ENCODE assay signal across 21 cellular contexts in the genomic region with DNA sequence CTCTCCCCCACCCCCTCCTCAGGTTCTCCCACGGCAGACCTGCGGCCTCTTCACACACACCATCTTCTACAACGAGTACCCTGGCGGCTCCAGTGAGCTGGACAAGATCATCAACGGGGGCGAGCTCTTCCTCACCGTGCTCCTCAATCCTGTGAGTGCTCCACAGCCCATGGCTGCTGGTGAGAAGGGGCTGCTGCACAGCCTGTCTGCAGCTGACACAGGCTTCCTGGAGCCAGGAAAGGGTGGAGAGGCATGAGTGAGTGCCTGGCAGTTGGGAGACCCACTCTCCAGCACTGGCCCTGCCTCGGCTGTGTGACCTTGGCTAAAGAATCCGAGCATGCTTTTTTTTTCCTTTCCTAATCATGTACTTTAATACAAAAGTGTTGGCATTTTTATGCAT. TPM values are rescaled to one million over a fixed set of nuclear protein-coding genes. Genes with fewer than 3 reads are reported as not detected.
DNase-seq lines count a peak whose midpoint lies in the region; ATAC-seq, FAIRE-seq and TF ChIP-seq lines count a peak whose summit lies in the region.
"Had no signal": no experiment of that assay in that cellular context is flagged by ENCODE, and none has a peak within 500 bp of the region (broad histone marks: within the 10 kb centered on the region; RNA-seq: fewer than 3 reads in every experiment).

No MANE protein-coding gene starts in this region.

- TF ChIP-seq POLR2A in IMR-90 (IDR thresholded peaks at IDR 0.05; ENCODE audit: low read depth, low read length): no peak
- TF ChIP-seq POLR2A in HepG2 (IDR thresholded peaks at IDR 0.05; ENCODE audit: insufficient read depth in 1 of 2, low read depth in 2 of 2, low read length in 2 of 2): no peak

- TF ChIP-seq EP300 in HepG2 (IDR thresholded peaks at IDR 0.05; ENCODE audit: low read depth in 2 of 2, low read length in 2 of 2) (no peak), HepG2 (CRISPR knock-in tag; IDR thresholded peaks at IDR 0.05; ENCODE audit: borderline replicate concordance) (no peak)

- no peak overlapping the region for H3K27ac Mint-ChIP-seq in osteocyte (ENCODE audit: unreplicated experiment)
- H3K27ac Mint-ChIP-seq: CD4-positive, CD25-positive, alpha-beta regulatory T cell had no signal

- H3K9me1 ChIP-seq in IMR-90 (ENCODE audit: insufficient read depth, low read length): peaks cover 37% of the 10 kb centered on the region

- TF ChIP-seq RAD21 in IMR-90 (IDR thresholded peaks at IDR 0.05; ENCODE audit: low read length) (no peak), HepG2 (CRISPR knock-in tag; IDR thresholded peaks at IDR 0.05) (no peak)

- H3K56ac ChIP-seq in IMR-90 (ENCODE audit: extremely low read depth, insufficient read depth, low read length): no peak overlapping the region

- H3K4ac ChIP-seq in IMR-90 (ENCODE audit: low read depth, low read length): no peak overlapping the region

- no peak overlapping the region for H3K18ac ChIP-seq in IMR-90 (ENCODE audit: low read depth, low read length)

- H4K5ac ChIP-seq in IMR-90 (ENCODE audit: low read depth, low read length): no peak overlapping the region

- dilution Hi-C loops in IMR-90 (cut with HindIII; ENCODE audit: low sequenced_read_pairs, unreplicated experiment): no loop called here

- no peak overlapping the region for H3K4me3 Mint-ChIP-seq in osteocyte (ENCODE audit: unreplicated experiment)
- H3K4me3 Mint-ChIP-seq: CD4-positive, CD25-positive, alpha-beta regulatory T cell had no signal

- H3K14ac ChIP-seq in IMR-90 (replicated peaks; ENCODE audit: low read depth, low read length): no peak overlapping the region

- H3K4me1 Mint-ChIP-seq in osteocyte (ENCODE audit: unreplicated experiment): peaks cover 21% of the 10 kb centered on the region
- H3K4me1 Mint-ChIP-seq: CD4-positive, CD25-positive, alpha-beta regulatory T cell had no signal

- H3K36me3 ChIP-seq in IMR-90 (ENCODE audit: control insufficient read depth, insufficient read depth, low read length) (peaks cover 69% of the 10 kb centered on the region), ascending aorta (peaks cover 69 to 82% of the 10 kb centered on the region in 2 donors), HepG2 (replicated peaks in 1 of 2; ENCODE audit: control insufficient read depth in 1 of 2, insufficient read depth in 2 of 2, low read length in 2 of 2) (peaks cover 28 to 67% of the 10 kb centered on the region in 2 experiments), thoracic aorta (peaks cover 51% of the 10 kb centered on the region)

- no peak overlapping the region for H2AFZ ChIP-seq in IMR-90 (replicated peaks; ENCODE audit: low read length, poor library complexity)
- no peak overlapping the region for H2AFZ ChIP-seq in HepG2 (ENCODE audit: low read length)

- H3K23ac ChIP-seq in IMR-90 (ENCODE audit: low read depth, low read length): no peak overlapping the region

- H3K27ac ChIP-seq in IMR-90 (ENCODE audit: insufficient read depth, low read length) (no peak overlapping the region), ascending aorta (peak overlapping the region; percentile 47 to 87), HepG2 (ENCODE audit: extremely low read length, insufficient read depth, low read length) (no peak overlapping the region), thoracic aorta (peak overlapping the region; percentile 4 to 53)
- H3K27ac ChIP-seq: HL-60, KMS-11, SJCRH30 had no signal

- no peaks in the 10 kb centered on the region for H3K27me3 Mint-ChIP-seq in osteocyte (ENCODE audit: unreplicated experiment)

- H3K4me3 ChIP-seq in IMR-90 (ENCODE audit: insufficient read depth, low read depth, low read length): no peak overlapping the region
- H3K4me3 ChIP-seq in ascending aorta: no peak overlapping the region
- no peak overlapping the region for H3K4me3 ChIP-seq in HepG2 (replicated peaks in 1 of 3; ENCODE audit: insufficient read depth in 1 of 3, low read depth in 2 of 3, low read length in 3 of 3)
- H3K4me3 ChIP-seq in thoracic aorta: no peak overlapping the region
- H3K4me3 ChIP-seq: SJCRH30 had no signal

- H3K4me1 ChIP-seq in IMR-90 (ENCODE audit: control insufficient read depth, insufficient read depth, low read length): peaks cover 30% of the 10 kb centered on the region
- H3K4me1 ChIP-seq in ascending aorta: peaks cover 6 to 18% of the 10 kb centered on the region in 2 donors
- peaks cover 46% of the 10 kb centered on the region for H3K4me1 ChIP-seq in HepG2 (ENCODE audit: insufficient read depth, low read length)
- H3K4me1 ChIP-seq in thoracic aorta (ENCODE audit: control insufficient read depth in 1 of 2, low read depth in 2 of 2): peaks cover 13 to 21% of the 10 kb centered on the region in 2 donors
- H3K4me1 ChIP-seq: SJCRH30 had no signal

- peaks cover 47 to 81% of the 10 kb centered on the region in 2 experiments for H3K79me1 ChIP-seq in IMR-90 (ENCODE audit: low read depth in 1 of 2, low read length in 2 of 2)

- no peaks in the 10 kb centered on the region for H3K79me2 ChIP-seq in HepG2 (ENCODE audit: insufficient read depth, low read length)

- CTCF ChIA-PET in IMR-90 (lab: Yijun Ruan, JAX) (no interaction called here), HepG2 (lab: Yijun Ruan, JAX; ENCODE audit: low intra/inter-chr PET ratio, low total read pairs) (no interaction called here)

- H3K9me3 Mint-ChIP-seq in osteocyte (ENCODE audit: unreplicated experiment): no peaks in the 10 kb centered on the region

- no peak overlapping the region for H3K4me2 ChIP-seq in IMR-90 (ENCODE audit: low read depth, low read length)
- no peak overlapping the region for H3K4me2 ChIP-seq in HepG2 (ENCODE audit: low read depth, low read length)
- H3K4me2 ChIP-seq: KMS-11 had no signal

- H2AK5ac ChIP-seq in IMR-90 (ENCODE audit: low read depth, low read length): no peak overlapping the region

- peaks cover 46% of the 10 kb centered on the region for H3K36me3 Mint-ChIP-seq in osteocyte (ENCODE audit: unreplicated experiment)
- H3K36me3 Mint-ChIP-seq: CD4-positive, CD25-positive, alpha-beta regulatory T cell had no signal

- BruUV-seq in IMR-90 (replicated peaks; lab: Mats Ljungman, UMichigan) (no TSS peak), HepG2 (replicated peaks; lab: Mats Ljungman, UMichigan) (no TSS peak)

- H2BK20ac ChIP-seq in IMR-90 (ENCODE audit: low read depth, low read length): no peak overlapping the region

- H2BK5ac ChIP-seq in IMR-90 (ENCODE audit: low read depth, low read length, poor library complexity, severe bottlenecking): peak overlapping the region; percentile 15

- no peak overlapping the region for H2BK15ac ChIP-seq in IMR-90 (ENCODE audit: low read depth, low read length)

- H3K27me3 ChIP-seq in IMR-90 (ENCODE audit: control insufficient read depth, insufficient read depth, low read length) (no peaks in the 10 kb centered on the region), ascending aorta (no peaks in the 10 kb centered on the region), HepG2 (ENCODE audit: control insufficient read depth in 1 of 2, insufficient read depth in 2 of 2, low read length in 2 of 2) (no peaks in the 10 kb centered on the region), thoracic aorta (replicated peaks; ENCODE audit: insufficient read depth) (no peaks in the 10 kb centered on the region)
- H3K27me3 ChIP-seq: SJCRH30 had no signal

- no peaks in the 10 kb centered on the region for H3K9me3 ChIP-seq in IMR-90 (ENCODE audit: control insufficient read depth, insufficient read depth, low read length)
- H3K9me3 ChIP-seq in ascending aorta: no peaks in the 10 kb centered on the region
- no peaks in the 10 kb centered on the region for H3K9me3 ChIP-seq in HepG2 (ENCODE audit: low read length)
- no peaks in the 10 kb centered on the region for H3K9me3 ChIP-seq in thoracic aorta
- H3K9me3 ChIP-seq: SJCRH30 had no signal

- no peak for FAIRE-seq in HepG2 (lab: Jason Lieb, UNC)
- FAIRE-seq: GM19239 had no signal

- ATAC-seq in IMR-90 (ENCODE audit: low read depth): no peak
- no peak for ATAC-seq in HepG2
- no peak for ATAC-seq in thoracic aorta (ENCODE audit: insufficient number of reproducible peaks, low FRiP score, low read depth)
- ATAC-seq in GM21825 (IDR thresholded peaks at IDR 0.05; ENCODE audit: unreplicated experiment): no peak
- no peak for ATAC-seq in HG03045 (IDR thresholded peaks at IDR 0.05; ENCODE audit: unreplicated experiment)

- H2AK9ac ChIP-seq in IMR-90 (replicated peaks; ENCODE audit: low read depth, low read length, poor library complexity): no peak overlapping the region

- TF ChIP-seq CTCF in IMR-90 (conservative IDR thresholded peaks at IDR 0.05; ENCODE audit: low read depth, low read length) (no peak), ascending aorta (IDR thresholded peaks at IDR 0.05) (no peak), HepG2 (CRISPR knock-in tag; IDR thresholded peaks at IDR 0.05) (no peak), thoracic aorta (IDR thresholded peaks at IDR 0.05) (no peak), osteocyte (IDR thresholded peaks at IDR 0.05) (no peak)

- POLR2A ChIA-PET in IMR-90 (lab: Charles Lee; ENCODE audit: unreplicated experiment): no interaction called here
- POLR2A ChIA-PET in HepG2 (lab: Yijun Ruan, JAX): interaction anchor here (1.4 kb wide), 1 partner anchor 17 kb away, joined by 4 read pairs; no protein-coding TSS in a partner anchor

- H3K9ac ChIP-seq in IMR-90 (ENCODE audit: low read depth, low read length) (no peak overlapping the region), HepG2 (ENCODE audit: insufficient read depth, low read depth, low read length) (no peak overlapping the region)
- H3K9ac ChIP-seq: KMS-11 had no signal

- H4K20me1 ChIP-seq in IMR-90 (ENCODE audit: insufficient read depth, low read length) (peaks cover 29% of the 10 kb centered on the region), HepG2 (ENCODE audit: insufficient read depth, low read length) (no peaks in the 10 kb centered on the region)

- H2BK120ac ChIP-seq in IMR-90 (ENCODE audit: low read depth, low read length): no peak overlapping the region

- no peak overlapping the region for H4K8ac ChIP-seq in IMR-90 (ENCODE audit: low read depth in 2 of 2, low read length in 2 of 2)

- intact Hi-C loops in IMR-90 (cut with micrococcal nuclease) (no loop called here), ascending aorta (cut with DNase I) (no loop called here), HepG2 (cut with micrococcal nuclease; ENCODE audit: unreplicated experiment) (no loop called here)

- DNase-seq in IMR-90 (no peak), ascending aorta (ENCODE audit: low spot score in 2 of 2) (no peak), HepG2 (ENCODE audit: low spot score) (no peak), thoracic aorta (ENCODE audit: low spot score) (no peak), osteocyte (ENCODE audit: extremely low spot score, unreplicated experiment) (no peak)
- DNase-seq: CD4-positive, CD25-positive, alpha-beta regulatory T cell; EL; GF-D8; H7; NCI-H1092 treated with DMSO at 0.1 percent for 48 hours; NCI-H2029 treated with DMSO at 0.1 percent for 48 hours; NCI-H226; NCI-H510A treated with DMSO at 0.1 percent for 48 hours; NCI-H748 treated with DMSO at 0.1 percent for 48 hours; NK-92 treated with Interleukin-12 subunit alpha and Interleukin-12 subunit beta, amount 100 ng/mL, for 24 hours; SJCRH30 had no signal

- in situ Hi-C loops in IMR-90 (cut with MboI; ENCODE audit: low sequenced_read_pairs) (no loop called here), HepG2 (cut with HindIII; ENCODE audit: extremely low pct_ligation_motif_present, low pct_unique_long_range_greater_than_20kb) (no loop called here)

- no peak overlapping the region for H4K91ac ChIP-seq in IMR-90 (ENCODE audit: insufficient read depth, low read depth, low read length)

- WGBS in IMR-90 (ENCODE audit: extremely low coverage in 2 of 2, insufficient read length in 1 of 2), 2 experiments: 67% methylated on average over 1 of the region's 9 CpGs; no CpG with 5 or more reads in 1 of the 2 experiments
- WGBS in HepG2 (ENCODE audit: low lambda C conversion rate): 93% methylated on average over 9 of the region's 9 CpGs

RNA-seq across cellular contexts. Expression of gene NDST1, which starts 31.3 kb away (rescaled TPM):
- total RNA-seq in IMR-90 (2012; rRNA removed) (30.3 and 30.5 TPM in 2 replicates), ascending aorta (71.5 TPM), HepG2 (2016; rRNA removed; fragmentation: Illumina TruSeq; extraction: Trizol) (22.1 and 26.2 TPM in 2 replicates), thoracic aorta (100 to 1,000 TPM; 112 to 131 TPM), osteocyte (110 and 118 TPM in 2 replicates)
- polyA plus RNA-seq in IMR-90 (2012; rRNA removed) (80.4 and 101 TPM in 2 replicates), HepG2 (2011; rRNA removed) (23.8 and 35.0 TPM in 2 replicates)
- 41.4 and 74.0 TPM in 2 replicates for polyA plus RNA-seq in IMR-90 (2012; cell fraction: cytosol; rRNA removed)
- 81.4 and 121 TPM in 2 replicates for polyA plus RNA-seq in IMR-90 (2012; cell fraction: nucleus; rRNA removed; ENCODE audit: low replicate concordance)
- total RNA-seq in HepG2 (2016; cell fraction: cytosol; rRNA removed; fragmentation: Illumina TruSeq; extraction: Trizol; ENCODE audit: low read depth): 6.5 and 8.8 TPM in 2 replicates
- total RNA-seq in HepG2 (2016; cell fraction: insoluble cytoplasmic fraction; rRNA removed; fragmentation: Illumina TruSeq; extraction: Trizol): 19.6 and 25.2 TPM in 2 replicates
- 16.4 and 18.4 TPM in 2 replicates for total RNA-seq in HepG2 (2016; cell fraction: membrane; rRNA removed; fragmentation: Illumina TruSeq; extraction: Trizol)
- total RNA-seq in HepG2 (2016; cell fraction: nucleus; rRNA removed; fragmentation: Illumina TruSeq; extraction: Trizol): 25.2 and 29.3 TPM in 2 replicates
- 18.9 and 20.3 TPM in 2 replicates for polyA plus RNA-seq in HepG2 (2011; cell fraction: cytosol; rRNA removed)
- polyA plus RNA-seq in HepG2 (2011; cell fraction: nucleus; rRNA removed): 67.6 and 71.1 TPM in 2 replicates
- 36.0 and 40.8 TPM in 2 replicates for polyA plus RNA-seq in HepG2 (2012)
- 2.7 and 3.1 TPM in 2 replicates for polyA plus RNA-seq in HepG2 (2016; cell fraction: cytosol; fragmentation: Illumina TruSeq; extraction: Trizol; ENCODE audit: low read depth)
- polyA plus RNA-seq in HepG2 (2016; cell fraction: insoluble cytoplasmic fraction; fragmentation: Illumina TruSeq; extraction: Trizol; ENCODE audit: low read depth): 15.4 and 18.3 TPM in 2 replicates
- polyA plus RNA-seq in HepG2 (2016; cell fraction: membrane; fragmentation: Illumina TruSeq; extraction: Trizol; ENCODE audit: low read depth): 7.8 TPM in 2 replicates
- 29.1 and 30.9 TPM in 2 replicates for polyA plus RNA-seq in HepG2 (2016; cell fraction: nucleus; fragmentation: Illumina TruSeq; extraction: Trizol; ENCODE audit: insufficient read depth, low read depth)
- polyA minus RNA-seq in HepG2 (2011; rRNA and poly(A)+ RNA removed; ENCODE audit: low replicate concordance): 12.5 and 73.9 TPM in 2 replicates
- polyA minus RNA-seq in HepG2 (2011; cell fraction: cytosol; rRNA and poly(A)+ RNA removed): 20.8 and 29.5 TPM in 2 replicates
- polyA minus RNA-seq in HepG2 (2011; cell fraction: nucleus; rRNA and poly(A)+ RNA removed): 55.1 and 55.2 TPM in 2 replicates
- polyA plus RNA-seq: CD4-positive, CD25-positive, alpha-beta regulatory T cell had no signal

Comparison
In these comparisons a context has a peak if more than half of its experiments do, and no peak if none do; other contexts are left out.
1. H3K27ac ChIP-seq: peak in ascending aorta (2 of 2) and thoracic aorta (2 of 2); none in IMR-90 (single experiment) and HepG2 (single experiment).